Comparison of ENCODE assay signal across 8 cellular contexts in the genomic region with DNA sequence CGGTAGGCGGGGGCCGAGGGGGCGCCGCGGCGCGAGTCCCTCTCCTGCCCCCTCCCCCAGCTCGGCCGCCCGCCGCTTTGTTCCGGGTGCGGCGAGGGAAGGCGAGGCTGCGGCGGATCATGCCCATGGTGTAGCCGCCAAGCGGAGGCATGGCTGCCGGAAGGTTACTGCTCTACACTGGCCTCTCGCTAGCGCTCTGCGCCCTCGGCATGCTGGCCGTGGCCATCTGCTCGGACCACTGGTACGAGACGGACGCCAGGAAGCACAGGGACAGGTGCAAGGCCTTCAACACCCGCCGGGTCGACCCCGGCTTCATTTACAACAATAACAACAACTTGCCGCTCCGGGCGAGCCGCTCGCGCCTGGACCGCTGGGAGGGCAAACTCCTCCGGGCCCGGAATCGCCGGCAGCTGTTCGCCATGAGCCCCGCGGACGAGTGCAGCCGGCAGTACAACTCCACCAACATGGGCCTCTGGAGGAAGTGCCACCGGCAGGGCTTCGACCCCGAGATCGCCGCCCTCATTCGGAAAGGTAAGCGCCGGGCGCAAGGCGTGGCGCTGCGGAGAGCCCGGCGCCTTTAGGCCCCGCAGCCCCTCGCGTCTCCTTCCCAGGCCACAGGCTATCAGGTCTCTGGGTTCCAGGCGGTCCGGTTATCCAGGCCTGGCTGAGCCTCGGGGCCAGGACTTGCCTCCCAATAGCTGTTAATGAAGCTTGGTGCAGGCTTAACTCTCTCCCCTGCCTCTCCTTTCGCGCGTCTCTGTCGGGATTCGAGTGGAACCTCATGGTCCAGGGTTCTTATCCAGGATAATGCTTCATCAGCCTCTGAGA. TPM values are rescaled to one million over a fixed set of nuclear protein-coding genes. Genes with fewer than 3 reads are reported as not detected.
DNase-seq lines count a peak whose midpoint lies in the region; FAIRE-seq and TF ChIP-seq lines count a peak whose summit lies in the region.

No MANE protein-coding gene starts in this region.

- H3K4me1 ChIP-seq in effector memory CD4-positive, alpha-beta T cell (ENCODE audit: control insufficient read depth, insufficient read depth, low read length, poor library complexity, severe bottlenecking): peaks cover 31% of the 10 kb centered on the region
- H3K4me1 ChIP-seq in mononuclear cell (ENCODE audit: insufficient read depth, low read length): peaks cover 24% of the 10 kb centered on the region
- H3K4me1 ChIP-seq in urinary bladder (ENCODE audit: insufficient read depth): no peaks in the 10 kb centered on the region
- H3K4me1 ChIP-seq in small intestine (ENCODE audit: control insufficient read depth in 2 of 2, insufficient read depth in 1 of 2, low read depth in 1 of 2, low read length in 1 of 2): peaks cover 0 to 8% of the 10 kb centered on the region in 2 donors

- H3K4me3 ChIP-seq in effector memory CD4-positive, alpha-beta T cell (ENCODE audit: insufficient read depth, low read depth, low read length, poor library complexity, severe bottlenecking): peak overlapping the region; percentile 43
- H3K4me3 ChIP-seq in mononuclear cell (ENCODE audit: low read length) (peak overlapping the region; percentile 12), urinary bladder (ENCODE audit: low read depth, low read length) (peak overlapping the region; percentile 50), small intestine (ENCODE audit: low read depth in 1 of 2, low read length in 2 of 2) (peak overlapping the region in 1 of 2 donors; percentile 51)

- DNase-seq in AG08396 (ENCODE audit: low spot score) (peak; percentile 29), GM13976 (ENCODE audit: low spot score) (peak; percentile 31), SK-N-DZ (ENCODE audit: low spot score) (peak; percentile 53), NOMO-1 treated with dmso at 0.1 percent for 144 hours (lab: John Stamatoyannopoulos, UW; ENCODE audit: unreplicated experiment) (no peak), small intestine (no peak)
- no peak for DNase-seq in effector memory CD4-positive, alpha-beta T cell

- no peaks in the 10 kb centered on the region for H3K36me3 ChIP-seq in effector memory CD4-positive, alpha-beta T cell (ENCODE audit: control insufficient read depth, insufficient read depth, low read length)
- H3K36me3 ChIP-seq in urinary bladder (ENCODE audit: insufficient read depth) (no peaks in the 10 kb centered on the region), small intestine (ENCODE audit: control insufficient read depth in 2 of 2, insufficient read depth in 2 of 2, low read length in 2 of 2) (no peaks in the 10 kb centered on the region)

- H3K9me3 ChIP-seq in effector memory CD4-positive, alpha-beta T cell (ENCODE audit: control insufficient read depth, low read length): no peaks in the 10 kb centered on the region
- H3K9me3 ChIP-seq in mononuclear cell (ENCODE audit: low read depth, low read length) (no peaks in the 10 kb centered on the region), small intestine (ENCODE audit: control insufficient read depth, low read depth) (no peaks in the 10 kb centered on the region)

- in situ Hi-C loops in GM13976 (cut with MboI; ENCODE audit: low sequenced_read_pairs, unreplicated experiment): no loop called here

- H3K27me3 ChIP-seq in effector memory CD4-positive, alpha-beta T cell (replicated peaks; ENCODE audit: control insufficient read depth, insufficient read depth, low read length, poor library complexity, severe bottlenecking): peaks cover 26% of the 10 kb centered on the region
- peaks cover 82% of the 10 kb centered on the region for H3K27me3 ChIP-seq in mononuclear cell (ENCODE audit: insufficient read depth, low read length)
- peaks cover 16 to 30% of the 10 kb centered on the region in 2 donors for H3K27me3 ChIP-seq in small intestine (ENCODE audit: control insufficient read depth in 2 of 2, insufficient read depth in 2 of 2, low read length in 2 of 2)

- WGBS in urinary bladder: 1% methylated on average over 75 of the region's 75 CpGs
- 1 to 3% (median 2%) methylated on average over 64 to 75 of the region's 75 CpGs for WGBS in small intestine, 3 donors

- TF ChIP-seq CTCF in GM13976 (IDR thresholded peaks at IDR 0.05; ENCODE audit: borderline replicate concordance, control extremely low read depth, extremely low read depth, insufficient read depth, missing control alignments): no peak

- no peak for FAIRE-seq in small intestine (lab: Jason Lieb, UNC)

- no peak overlapping the region for H3K27ac ChIP-seq in effector memory CD4-positive, alpha-beta T cell (ENCODE audit: insufficient read depth, low read length, poor library complexity, severe bottlenecking)
- no peak overlapping the region for H3K27ac ChIP-seq in urinary bladder (ENCODE audit: low read depth)
- H3K27ac ChIP-seq in small intestine (ENCODE audit: low read depth in 1 of 2, low read length in 1 of 2): no peak overlapping the region

RNA-seq across cellular contexts. Expression of a gene that starts 0.5 kb away (rescaled TPM):
- polyA plus RNA-seq in SK-N-DZ (2014; cell fraction: cytosol; rRNA removed): 5.3 and 5.7 TPM in 2 replicates
- 4.9 and 6.5 TPM in 2 replicates for polyA plus RNA-seq in SK-N-DZ (2014; cell fraction: nucleus; rRNA removed)
- total RNA-seq in mononuclear cell (0.10 TPM), urinary bladder (2.0 TPM)
- polyA plus RNA-seq in urinary bladder (0.57 TPM), small intestine (under 1 TPM in 1 of 3 donors, not detected in 2; 0.69 TPM)

RNA-seq across cellular contexts. Expression of a gene that starts 59.6 kb away (rescaled TPM):
- 18.2 and 35.5 TPM in 2 replicates for polyA plus RNA-seq in SK-N-DZ (2014; cell fraction: cytosol; rRNA removed)
- polyA plus RNA-seq in SK-N-DZ (2014; cell fraction: nucleus; rRNA removed): 13.3 and 25.8 TPM in 2 replicates
- total RNA-seq in mononuclear cell (11.9 TPM), urinary bladder (32.7 TPM)
- polyA plus RNA-seq in urinary bladder (59.1 TPM), small intestine (100 to 1,000 TPM in 2 of 3 donors, 10 to 100 TPM in 1; 82.1 to 119 (median 112) TPM)

Comparison
In these comparisons a context has a peak if more than half of its experiments do, and no peak if none do; other contexts are left out.
1. DNase-seq: peak in AG08396 (single experiment), GM13976 (single experiment) and SK-N-DZ (single experiment); none in effector memory CD4-positive, alpha-beta T cell (0 of 3), NOMO-1 treated with dmso at 0.1 percent for 144 hours (single experiment) and small intestine (single experiment).